Comparison of ENCODE assay signal across 24 cellular contexts in genomic region chr22:27387561-27387960, GRCh38.
"Had no signal": no experiment of that assay in that cellular context is flagged by ENCODE, and none has a peak within 500 bp of the region (broad histone marks: within the 10 kb centered on the region; RNA-seq: fewer than 3 reads in every experiment).

No MANE protein-coding gene starts in this region.

- H3K27ac ChIP-seq: adrenal gland, ascending aorta, heart right ventricle, left ventricle myocardium inferior, spleen, testis, upper lobe of left lung had no signal

- H3K4me1 ChIP-seq: adrenal gland, ascending aorta, left ventricle myocardium inferior, spleen, testis, upper lobe of left lung had no signal

- H3K36me3 Mint-ChIP-seq: activated naive CD8-positive, alpha-beta T cell; WTC11 had no signal

- H3K27ac Mint-ChIP-seq: activated naive CD8-positive, alpha-beta T cell; activated T-cell treated with anti-CD3 and anti-CD28 coated beads, Interleukin-2, amount 50 U/mL, for 24 hours; activated T-helper 2 cell treated with anti-CD3 and anti-CD28 coated beads, Interferon-gamma antibody, Interleukin-2, Interleukin-4, amounts not matched to agents 10 μg/mL and 5 μg/mL and 100 μg/mL, durations not matched to agents 14 hours and 24 hours and 36 hours; nephron progenitor cell; WTC11 had no signal

- DNase-seq: activated CD4-positive, alpha-beta T cell treated with anti-CD3 and anti-CD28 coated beads, Interleukin-2, amount 50 U/mL, for 4 hours; activated CD8-positive, alpha-beta memory T cell treated with anti-CD3 and anti-CD28 coated beads for 24 hours; activated CD8-positive, alpha-beta memory T cell treated with anti-CD3 and anti-CD28 coated beads, Interleukin-2, amount 50 U/mL, for 4 hours; activated naive CD4-positive, alpha-beta T cell; activated T-cell treated with anti-CD3 and anti-CD28 coated beads, Interleukin-2, amount 50 U/mL, for 24 hours; adrenal gland; effector CD4-positive, alpha-beta T cell; erythroblast; foreskin fibroblast; heart right ventricle; left ventricle myocardium inferior; nephron progenitor cell; spleen; stimulated activated CD4-positive, alpha-beta T cell treated with anti-CD3 and anti-CD28 coated beads, Interleukin-4, amount 100 ng/mL, for 1 hour; stimulated activated naive CD4-positive, alpha-beta T cell; T-helper 9 cell; testis; upper lobe of left lung had no signal

- FAIRE-seq: endometrium had no signal

- H3K4me3 ChIP-seq: adrenal gland, ascending aorta, heart right ventricle, left ventricle myocardium inferior, spleen, testis, upper lobe of left lung had no signal

- H3K36me3 ChIP-seq: adrenal gland, ascending aorta, heart right ventricle, left ventricle myocardium inferior, spleen, upper lobe of left lung had no signal

- H3K9me3 Mint-ChIP-seq: activated T-cell treated with anti-CD3 and anti-CD28 coated beads, Interleukin-2, amount 50 U/mL, for 24 hours; activated T-helper 2 cell treated with anti-CD3 and anti-CD28 coated beads, Interferon-gamma antibody, Interleukin-2, Interleukin-4, amounts not matched to agents 10 μg/mL and 5 μg/mL and 100 μg/mL, durations not matched to agents 14 hours and 24 hours and 36 hours; central memory CD8-positive, alpha-beta T cell; nephron progenitor cell; WTC11 had no signal

- ATAC-seq: heart right ventricle, WTC11 had no signal

- H3K9me3 ChIP-seq: adrenal gland, ascending aorta, heart right ventricle, left ventricle myocardium inferior, spleen, testis, upper lobe of left lung had no signal

- H3K4me3 Mint-ChIP-seq: activated naive CD8-positive, alpha-beta T cell; activated T-cell treated with anti-CD3 and anti-CD28 coated beads, Interleukin-2, amount 50 U/mL, for 24 hours; central memory CD8-positive, alpha-beta T cell; nephron progenitor cell; WTC11 had no signal

- H3K4me1 Mint-ChIP-seq: central memory CD8-positive, alpha-beta T cell had no signal

- H3K27me3 ChIP-seq: testis, upper lobe of left lung had no signal
